ENCODE assay signal across 15 cellular contexts in genomic region chr11:128835741-128836410, GRCh38. TPM values are rescaled to one million over a fixed set of nuclear protein-coding genes. Genes with fewer than 3 reads are reported as not detected.
A peak's percentile ranks its signal among the peaks of the same experiment; 100 is the strongest.
DNase-seq lines count a peak whose midpoint lies in the region; ATAC-seq, FAIRE-seq and TF ChIP-seq lines count a peak whose summit lies in the region.
"Had no signal": no experiment of that assay in that cellular context is flagged by ENCODE, and none has a peak within 500 bp of the region (broad histone marks: within the 10 kb centered on the region; RNA-seq: fewer than 3 reads in every experiment).

No MANE protein-coding gene starts in this region.

- peaks cover 14% of the 10 kb centered on the region for H3K36me3 Mint-ChIP-seq in IgD-negative memory B cell
- no peaks in the 10 kb centered on the region for H3K36me3 Mint-ChIP-seq in astrocyte (ENCODE audit: low read depth, unreplicated experiment)

- no peak overlapping the region for H3K27ac ChIP-seq in astrocyte (ENCODE audit: low read depth, low read length)
- peak overlapping the region; percentile 1 for H3K27ac ChIP-seq in parathyroid adenoma
- no peak overlapping the region for H3K27ac ChIP-seq in PC-3 (ENCODE audit: low read length)
- H3K27ac ChIP-seq: thoracic aorta had no signal

- H3K4me3 Mint-ChIP-seq in IgD-negative memory B cell = peak overlapping the region in 2 of 4 donors; percentile 68 to 72
- H3K4me3 Mint-ChIP-seq in astrocyte (ENCODE audit: unreplicated experiment) = no peak overlapping the region
- H3K4me3 Mint-ChIP-seq: CD8-positive, alpha-beta memory T cell had no signal

- CTCF ChIA-PET in PC-3 (lab: Charles Lee) = no interaction called here

- intact Hi-C loops in PC-3 (cut with micrococcal nuclease) = no loop called here

- no peaks in the 10 kb centered on the region for H3F3A ChIP-seq in PC-3 (ENCODE audit: low read length, unreplicated experiment)

- H3K36me3 ChIP-seq in astrocyte (ENCODE audit: insufficient read depth, low read length) (no peaks in the 10 kb centered on the region), parathyroid adenoma (ENCODE audit: control insufficient read depth, insufficient read depth, low read length) (no peaks in the 10 kb centered on the region), PC-3 (ENCODE audit: low read depth, low read length) (no peaks in the 10 kb centered on the region)
- H3K36me3 ChIP-seq: thoracic aorta had no signal

- ATAC-seq in PC-3 (no peak), GM19035 (IDR thresholded peaks at IDR 0.05; ENCODE audit: unreplicated experiment) (no peak)

- H4K20me1 ChIP-seq in astrocyte (ENCODE audit: insufficient read depth, low read length) = no peaks in the 10 kb centered on the region
- no peaks in the 10 kb centered on the region for H4K20me1 ChIP-seq in PC-3 (ENCODE audit: low read length)

- H3K9me3 Mint-ChIP-seq in IgD-negative memory B cell (peaks cover 0 to 3% (median 2%) of the 10 kb centered on the region in 3 donors), astrocyte (ENCODE audit: unreplicated experiment) (peaks cover 2% of the 10 kb centered on the region)

- H3K9ac ChIP-seq in astrocyte (ENCODE audit: low read length) (no peak overlapping the region), parathyroid adenoma (no peak overlapping the region), PC-3 (ENCODE audit: low read length) (no peak overlapping the region)

- H3K27me3 ChIP-seq in astrocyte (ENCODE audit: insufficient read depth, low read length) = peaks cover 14% of the 10 kb centered on the region
- H3K27me3 ChIP-seq in parathyroid adenoma (ENCODE audit: control insufficient read depth, insufficient read depth, low read length) = no peaks in the 10 kb centered on the region
- peaks cover 6% of the 10 kb centered on the region; the same call in 1 of the 2 replicates for H3K27me3 ChIP-seq in PC-3 (ENCODE audit: low read length)

- H3K9me3 ChIP-seq in astrocyte (ENCODE audit: insufficient read depth, low read depth, low read length) (no peaks in the 10 kb centered on the region), parathyroid adenoma (ENCODE audit: control insufficient read depth, low read length) (no peaks in the 10 kb centered on the region), PC-3 (ENCODE audit: low read length) (no peaks in the 10 kb centered on the region)
- H3K9me3 ChIP-seq: thoracic aorta had no signal

- peak overlapping the region in 2 of 3 donors; percentile 67 to 78 for H3K27ac Mint-ChIP-seq in IgD-negative memory B cell
- H3K27ac Mint-ChIP-seq in astrocyte (ENCODE audit: unreplicated experiment) = no peak overlapping the region

- H3K4me1 Mint-ChIP-seq in IgD-negative memory B cell (peaks cover 56 to 84% (median 67%) of the 10 kb centered on the region in 3 donors), astrocyte (ENCODE audit: low read depth, unreplicated experiment) (peaks cover 10% of the 10 kb centered on the region)

- H2AFZ ChIP-seq in astrocyte (ENCODE audit: low read depth, low read length) (no peak overlapping the region), parathyroid adenoma (no peak overlapping the region), PC-3 (ENCODE audit: low read length) (no peak overlapping the region)

- no peak for TF ChIP-seq CTCF in astrocyte (IDR thresholded peaks at IDR 0.05; ENCODE audit: insufficient read depth, low read depth, low read length)
- no peak for TF ChIP-seq CTCF in parathyroid adenoma (IDR thresholded peaks at IDR 0.05)
- no peak for TF ChIP-seq CTCF in PC-3 (conservative IDR thresholded peaks at IDR 0.05; ENCODE audit: low read depth, low read length)

- no peak overlapping the region for H3K4me3 ChIP-seq in astrocyte (ENCODE audit: insufficient read depth, low read depth, low read length)
- no peak overlapping the region for H3K4me3 ChIP-seq in parathyroid adenoma (ENCODE audit: low read depth, low read length)
- no peak overlapping the region for H3K4me3 ChIP-seq in PC-3 (ENCODE audit: low read length)
- H3K4me3 ChIP-seq: smooth muscle cell, thoracic aorta had no signal

- H3K27me3 Mint-ChIP-seq in IgD-negative memory B cell = peaks cover 3% of the 10 kb centered on the region
- peaks cover 11% of the 10 kb centered on the region for H3K27me3 Mint-ChIP-seq in astrocyte (ENCODE audit: low read depth, unreplicated experiment)
- H3K27me3 Mint-ChIP-seq: CD8-positive, alpha-beta memory T cell had no signal

- H3K4me1 ChIP-seq in astrocyte (ENCODE audit: insufficient read depth, low read length) (peaks cover 5% of the 10 kb centered on the region), parathyroid adenoma (no peaks in the 10 kb centered on the region), PC-3 (ENCODE audit: insufficient read depth, low read length) (peaks cover 13% of the 10 kb centered on the region; the same call in 1 of the 2 replicates)

- POLR2A ChIA-PET in PC-3 (lab: Charles Lee; ENCODE audit: unreplicated experiment) = no interaction called here

- H3K79me2 ChIP-seq in astrocyte (ENCODE audit: insufficient read depth, low read length) (no peaks in the 10 kb centered on the region), parathyroid adenoma (no peaks in the 10 kb centered on the region), PC-3 (ENCODE audit: low read length) (no peaks in the 10 kb centered on the region)

- no peaks in the 10 kb centered on the region for H3K9me2 ChIP-seq in PC-3 (replicated peaks; ENCODE audit: low read length)

- H3K4me2 ChIP-seq in astrocyte (ENCODE audit: low read length) (peak overlapping the region; percentile 39), parathyroid adenoma (ENCODE audit: low read length) (no peak overlapping the region), PC-3 (ENCODE audit: low read length) (no peak overlapping the region)
- H3K4me2 ChIP-seq: smooth muscle cell had no signal

- no peak for DNase-seq in astrocyte (ENCODE audit: low read depth)
- DNase-seq in iris pigment epithelial cell (ENCODE audit: low read depth) = peak; percentile 46
- DNase-seq in amniotic stem cell (lab: John Stamatoyannopoulos, UW) = no peak
- DNase-seq in NCI-H1694 treated with DMSO at 0.1 percent for 48 hours (lab: John Stamatoyannopoulos, UW) = no peak
- no peak for DNase-seq in PC-3
- DNase-seq: activated CD8-positive, alpha-beta memory T cell treated with anti-CD3 and anti-CD28 coated beads, Interleukin-2, amount 50 U/mL, for 48 hours; amygdala; CD8-positive, alpha-beta memory T cell; hippocampal formation had no signal

- BruUV-seq in PC-3 (replicated peaks; lab: Mats Ljungman, UMichigan) = no TSS peak

- FAIRE-seq in astrocyte (lab: Jason Lieb, UNC) = no peak

RNA-seq across cellular contexts. Expression of gene KCNJ1, which starts 31.2 kb away (rescaled TPM):
- polyA plus RNA-seq in IgD-negative memory B cell = 0.30 TPM
- 0.14 TPM in 1 of 2 replicates, not detected in the other for total RNA-seq in astrocyte
- total RNA-seq in PC-3 (2014; rRNA removed) = not detected in 2 replicates
- total RNA-seq: CD8-positive, alpha-beta memory T cell; RPMI7951 had no signal
- polyA plus RNA-seq: CD8-positive, alpha-beta memory T cell; smooth muscle cell had no signal

RNA-seq across cellular contexts. Expression of gene KCNJ5, which starts 55.3 kb away (rescaled TPM):
- polyA plus RNA-seq in IgD-negative memory B cell = not detected
- total RNA-seq in astrocyte (1.4 TPM in 2 replicates), PC-3 (2014; rRNA removed) (not detected in 2 replicates)
- total RNA-seq: smooth muscle cell had no signal
- polyA plus RNA-seq: CD8-positive, alpha-beta memory T cell had no signal
